In genomic region chr14:70665448-70666363, GRCh38 we compare ENCODE assay signal across 8 cellular contexts. TPM values are rescaled to one million over a fixed set of nuclear protein-coding genes. Genes with fewer than 3 reads are reported as not detected.
DNase-seq lines count a peak whose midpoint lies in the region; ATAC-seq and TF ChIP-seq lines count a peak whose summit lies in the region.

No MANE protein-coding gene starts in this region.

- H3K4me3 Mint-ChIP-seq in type B pancreatic cell: peak overlapping the region; percentile 75

- TF ChIP-seq CTCF in AG10803 (conservative IDR thresholded peaks at IDR 0.05; ENCODE audit: low read length) (no peak), type B pancreatic cell (conservative IDR thresholded peaks at IDR 0.05) (no peak)

- DNase-seq in AG10803 (ENCODE audit: low read depth) (peak; percentile 30), NCI-H2196 treated with DMSO at 0.1 percent for 48 hours (lab: John Stamatoyannopoulos, UW; ENCODE audit: unreplicated experiment) (peak; percentile 50), epithelial cell of prostate (ENCODE audit: low read depth, low spot score) (peak; percentile 73), type B pancreatic cell (ENCODE audit: extremely low spot score, unreplicated experiment) (no peak), erythroblast (lab: John Stamatoyannopoulos, UW) (no peak), cardiac septum (ENCODE audit: low spot score) (no peak)

- H3K4me1 Mint-ChIP-seq in type B pancreatic cell (ENCODE audit: unreplicated experiment): peaks cover 21% of the 10 kb centered on the region

- H3K4me3 ChIP-seq in AG10803 (ENCODE audit: low read length): no peak overlapping the region

- H3K27me3 Mint-ChIP-seq in type B pancreatic cell: no peaks in the 10 kb centered on the region

- H3K9me3 Mint-ChIP-seq in type B pancreatic cell: no peaks in the 10 kb centered on the region

- intact Hi-C loops in cardiac septum (cut with DNase I): no loop called here

- H3K27ac Mint-ChIP-seq in type B pancreatic cell: peak overlapping the region; percentile 99

- no peak for TF ChIP-seq POLR2A in erythroblast (IDR thresholded peaks at IDR 0.05; ENCODE audit: low read length)

- ATAC-seq in GM18868 (IDR thresholded peaks at IDR 0.05; ENCODE audit: unreplicated experiment): peak; percentile 49
- ATAC-seq in HG02981 (IDR thresholded peaks at IDR 0.05; ENCODE audit: unreplicated experiment): peak; percentile 40

- peaks cover 3% of the 10 kb centered on the region for H3K36me3 Mint-ChIP-seq in type B pancreatic cell

- peak overlapping the region; percentile 82 for H3K27ac ChIP-seq in epithelial cell of prostate

RNA-seq across cellular contexts. Expression of gene TTC9, which starts 24.0 kb away (rescaled TPM):
- total RNA-seq in type B pancreatic cell (ENCODE audit: low replicate concordance): 14.9 and 32.0 TPM in 2 replicates
- total RNA-seq in cardiac septum: 2.9 TPM

Comparison
In these comparisons a context has a peak if more than half of its experiments do, and no peak if none do; other contexts are left out.
1. DNase-seq: peak in AG10803 (single experiment), NCI-H2196 treated with DMSO at 0.1 percent for 48 hours (single experiment) and epithelial cell of prostate (single experiment); none in type B pancreatic cell (single experiment), erythroblast (0 of 2) and cardiac septum (single experiment).